31 cellular contexts compared by ENCODE assay signal in the genomic region with DNA sequence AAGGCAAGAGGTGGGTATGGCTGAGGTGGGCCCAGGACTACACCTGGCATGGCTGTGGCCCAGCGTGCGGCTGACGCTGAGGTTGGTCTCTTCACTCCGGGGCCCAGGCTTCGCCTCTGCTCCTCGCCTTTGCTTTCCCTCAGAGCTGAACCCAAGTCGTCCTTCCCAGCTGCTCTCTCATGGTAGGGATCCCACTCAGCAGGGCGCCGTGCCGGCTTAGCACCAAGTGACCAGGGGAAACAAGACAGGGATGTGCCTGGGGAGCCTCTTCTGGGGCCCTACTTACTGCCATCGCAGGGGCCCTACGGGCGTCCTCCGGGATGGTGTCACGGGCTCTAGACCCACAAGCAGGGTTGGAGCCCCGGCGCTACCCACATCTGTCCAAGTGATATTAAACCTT.
"Had no signal": no experiment of that assay in that cellular context is flagged by ENCODE, and none has a peak within 500 bp of the region (broad histone marks: within the 10 kb centered on the region; RNA-seq: fewer than 3 reads in every experiment).

No MANE protein-coding gene starts in this region.

- H3K9me3 ChIP-seq: ascending aorta, MG63 had no signal

- H3K9me3 Mint-ChIP-seq: activated naive CD8-positive, alpha-beta T cell treated with anti-CD3 and anti-CD28 coated beads for 36 hours; central memory CD8-positive, alpha-beta T cell; T-helper 1 cell treated with Interleukin-12 subunit alpha and Interleukin-12 subunit beta and Interleukin-4 antibody, amounts not matched to agents 30 μg/mL and 1 μg/mL, for 36 hours had no signal

- H3K27me3 Mint-ChIP-seq: activated naive CD8-positive, alpha-beta T cell treated with anti-CD3 and anti-CD28 coated beads for 36 hours; central memory CD8-positive, alpha-beta T cell had no signal

- H3K27me3 ChIP-seq: ascending aorta, cardiac muscle cell, MG63, SJSA1 had no signal

- H3K27ac Mint-ChIP-seq: activated CD4-positive, alpha-beta T cell treated with anti-CD3 and anti-CD28 coated beads, Interleukin-2, amount 10 ng/mL, durations not matched to agents 24 days and 14 days; activated CD8-positive, alpha-beta T cell treated with anti-CD3 and anti-CD28 coated beads, Interleukin-2, amount 10 ng/mL, durations not matched to agents 7 days and 5 days; activated naive CD8-positive, alpha-beta T cell treated with anti-CD3 and anti-CD28 coated beads for 36 hours; T-helper 1 cell treated with Interleukin-12 subunit alpha and Interleukin-12 subunit beta and Interleukin-4 antibody, amounts not matched to agents 30 μg/mL and 1 μg/mL, for 36 hours; T-helper 2 cell treated with Interferon-gamma antibody and Interleukin-4, amounts not matched to agents 5 μg/mL and 100 μg/mL, for 36 hours had no signal

- H3K9me2 ChIP-seq: SK-N-SH had no signal

- H3K4me3 ChIP-seq: ascending aorta, cardiac muscle cell, MG63, SJSA1 had no signal

- DNase-seq: activated CD4-positive, alpha-beta T cell treated with anti-CD3 and anti-CD28 coated beads, Interleukin-2, amount 10 ng/mL, durations not matched to agents 24 days and 14 days; activated CD4-positive, alpha-beta T cell treated with anti-CD3 and anti-CD28 coated beads, Interleukin-2, amount 50 U/mL, for 4 hours; activated CD8-positive, alpha-beta memory T cell treated with anti-CD3 and anti-CD28 coated beads, Interleukin-2, amount 50 U/mL, for 48 hours; activated CD8-positive, alpha-beta T cell treated with anti-CD3 and anti-CD28 coated beads, Interleukin-2, amount 10 ng/mL, durations not matched to agents 7 days and 5 days; activated effector memory CD4-positive, alpha-beta T cell treated with anti-CD3 and anti-CD28 coated beads, Interleukin-2, amount 50 U/mL, for 16 hours; activated naive CD4-positive, alpha-beta T cell; activated naive CD4-positive, alpha-beta T cell treated with anti-CD3 and anti-CD28 coated beads, Interleukin-2, amount 50 U/mL, for 16 hours; activated naive CD8-positive, alpha-beta T cell treated with anti-CD3 and anti-CD28 coated beads for 36 hours; activated T-cell treated with anti-CD3 and anti-CD28 coated beads, Interleukin-2, amount 50 U/mL, for 48 hours; amniotic stem cell; Kasumi-1; KG1; MG63; NCI-H1048; NCI-H1105 treated with DMSO at 0.1 percent for 48 hours; NCI-H1436; NCI-H1694; NCI-H1930; NCI-H2081 treated with DMSO at 0.1 percent for 48 hours; NCI-H510A; NCI-H526; NCI-H748 treated with DMSO at 0.1 percent for 48 hours; NK-92 treated with Interleukin-12 subunit alpha and Interleukin-12 subunit beta, amount 100 ng/mL, for 24 hours; SHP77 treated with DMSO at 0.1 percent for 48 hours; SK-N-SH had no signal

- H3K9ac ChIP-seq: SK-N-SH had no signal

- ATAC-seq: activated CD8-positive, alpha-beta T cell treated with anti-CD3 and anti-CD28 coated beads, Interleukin-2, amount 10 ng/mL, durations not matched to agents 7 days and 5 days had no signal

- H3K4me1 ChIP-seq: ascending aorta had no signal

- H3K36me3 ChIP-seq: ascending aorta, cardiac muscle cell, MG63, SJSA1 had no signal

- H3K36me3 Mint-ChIP-seq: activated naive CD8-positive, alpha-beta T cell treated with anti-CD3 and anti-CD28 coated beads for 36 hours had no signal

- H3K4me2 ChIP-seq: SK-N-SH had no signal

- H3K27ac ChIP-seq: ascending aorta, cardiac muscle cell, SJSA1 had no signal

- H3K4me3 Mint-ChIP-seq: activated CD4-positive, alpha-beta T cell treated with anti-CD3 and anti-CD28 coated beads, Interleukin-2, amount 10 ng/mL, durations not matched to agents 24 days and 14 days; activated CD8-positive, alpha-beta T cell treated with anti-CD3 and anti-CD28 coated beads, Interleukin-2, amount 10 ng/mL, durations not matched to agents 7 days and 5 days; activated naive CD8-positive, alpha-beta T cell treated with anti-CD3 and anti-CD28 coated beads for 36 hours; central memory CD8-positive, alpha-beta T cell; T-helper 1 cell treated with Interleukin-12 subunit alpha and Interleukin-12 subunit beta and Interleukin-4 antibody, amounts not matched to agents 30 μg/mL and 1 μg/mL, for 36 hours; T-helper 2 cell treated with Interferon-gamma antibody and Interleukin-4, amounts not matched to agents 5 μg/mL and 100 μg/mL, for 36 hours had no signal
